Comparison of ENCODE assay signal across 30 cellular contexts in genomic region chr5:1285141-1285540, GRCh38. TPM values are rescaled to one million over a fixed set of nuclear protein-coding genes. Genes with fewer than 3 reads are reported as not detected.
"Had no signal": no experiment of that assay in that cellular context is flagged by ENCODE, and none has a peak within 500 bp of the region (broad histone marks: within the 10 kb centered on the region; RNA-seq: fewer than 3 reads in every experiment).

No MANE protein-coding gene starts in this region.

- H3K27ac ChIP-seq: foreskin keratinocyte, right lobe of liver, testis had no signal

- FAIRE-seq: small intestine had no signal

- H3K9me3 ChIP-seq: right lobe of liver, testis had no signal

- DNase-seq: activated CD4-positive, alpha-beta memory T cell treated with anti-CD3 and anti-CD28 coated beads for 36 hours; activated CD4-positive, alpha-beta T cell treated with anti-CD3 and anti-CD28 coated beads for 48 hours; activated gamma-delta T cell; caudate nucleus; dermis blood vessel endothelial cell; effector memory CD4-positive, alpha-beta T cell; foreskin keratinocyte; kidney glomerular epithelial cell; right lobe of liver; small intestine; stimulated activated CD4-positive, alpha-beta T cell treated with anti-CD3 and anti-CD28 coated beads, Interleukin-15, amount 100 ng/mL, for 24 hours; T1000; testis; trophoblast cell had no signal

- H3K27me3 Mint-ChIP-seq: activated CD4-positive, alpha-beta memory T cell treated with anti-CD3 and anti-CD28 coated beads for 36 hours; activated T-cell treated with anti-CD3 and anti-CD28 coated beads, Interleukin-2, amount 50 U/mL, for 24 hours had no signal

- H3K27ac Mint-ChIP-seq: activated CD4-positive, alpha-beta memory T cell treated with anti-CD3 and anti-CD28 coated beads for 36 hours; activated T-cell treated with anti-CD3 and anti-CD28 coated beads, Interleukin-2, amount 50 U/mL, for 24 hours; memory B cell; nephron; stimulated activated memory B cell treated with anti-CD40 and anti-IgM and Interleukin-4, amounts not matched to agents 10 μg/mL and 1 μg/mL and 100 μg/mL, for 72 hours; T-helper 1 cell treated with Interleukin-12 subunit alpha and Interleukin-12 subunit beta and Interleukin-4 antibody, amounts not matched to agents 30 μg/mL and 1 μg/mL, for 36 hours had no signal

- H3K4me1 ChIP-seq: foreskin keratinocyte, right lobe of liver, testis had no signal

- ATAC-seq: activated naive CD4-positive, alpha-beta T cell treated with anti-CD3 and anti-CD28 coated beads, Interleukin-2, amount 50 U/mL, for 72 hours; foreskin keratinocyte; right lobe of liver; stimulated activated memory B cell treated with anti-CD40 and anti-IgM and Interleukin-4, amounts not matched to agents 10 μg/mL and 1 μg/mL and 100 μg/mL, for 72 hours; WTC11 had no signal

- H3K36me3 Mint-ChIP-seq: activated CD4-positive, alpha-beta memory T cell treated with anti-CD3 and anti-CD28 coated beads for 36 hours; brain had no signal

- H3K4me3 ChIP-seq: right lobe of liver, testis had no signal

- H3K4me1 Mint-ChIP-seq: brain; memory B cell; nephron; stimulated activated memory B cell treated with anti-CD40 and anti-IgM and Interleukin-4, amounts not matched to agents 10 μg/mL and 1 μg/mL and 100 μg/mL, for 72 hours; WTC11 had no signal

- H3K36me3 ChIP-seq: right lobe of liver had no signal

- H3K4me3 Mint-ChIP-seq: activated CD4-positive, alpha-beta memory T cell treated with anti-CD3 and anti-CD28 coated beads for 36 hours; activated T-cell treated with anti-CD3 and anti-CD28 coated beads, Interleukin-2, amount 50 U/mL, for 24 hours; brain; memory B cell; nephron; stimulated activated memory B cell treated with anti-CD40 and anti-IgM and Interleukin-4, amounts not matched to agents 10 μg/mL and 1 μg/mL and 100 μg/mL, for 72 hours; T-helper 1 cell treated with Interleukin-12 subunit alpha and Interleukin-12 subunit beta and Interleukin-4 antibody, amounts not matched to agents 30 μg/mL and 1 μg/mL, for 36 hours; WTC11 had no signal

- H3K9me3 Mint-ChIP-seq: activated T-cell treated with anti-CD3 and anti-CD28 coated beads, Interleukin-2, amount 50 U/mL, for 24 hours; WTC11 had no signal

- H3K27me3 ChIP-seq: foreskin keratinocyte, right lobe of liver, testis had no signal

RNA-seq across cellular contexts. Expression of gene TERT, which starts 9.7 kb away (rescaled TPM):
- total RNA-seq: aorta, glomerular endothelial cell, right lobe of liver had no signal
- polyA plus RNA-seq: aorta, foreskin keratinocyte, liver had no signal

RNA-seq across cellular contexts. Expression of gene SLC6A18, which starts 60.0 kb away (rescaled TPM):
- total RNA-seq: activated CD4-positive, alpha-beta memory T cell treated with anti-CD3 and anti-CD28 coated beads for 36 hours; activated naive CD4-positive, alpha-beta T cell treated with anti-CD3 and anti-CD28 coated beads, Interleukin-2, amount 50 U/mL, for 72 hours; aorta; dermis blood vessel endothelial cell; foreskin keratinocyte; glomerular endothelial cell; liver; mononuclear cell; myocyte; right lobe of liver; SK-MEL-5; WTC11 had no signal
- polyA plus RNA-seq: adipose tissue, aorta, esophagus, foreskin keratinocyte, liver had no signal
